Comparison of ENCODE assay signal across 11 cellular contexts in genomic region chr1:33094486-33094885, GRCh38. TPM values are rescaled to one million over a fixed set of nuclear protein-coding genes. Genes with fewer than 3 reads are reported as not detected.
A peak's percentile ranks its signal among the peaks of the same experiment; 100 is the strongest.
DNase-seq lines count a peak whose midpoint lies in the region; ATAC-seq, FAIRE-seq and TF ChIP-seq lines count a peak whose summit lies in the region.
"Had no signal": no experiment of that assay in that cellular context is flagged by ENCODE, and none has a peak within 500 bp of the region (broad histone marks: within the 10 kb centered on the region; RNA-seq: fewer than 3 reads in every experiment).

No MANE protein-coding gene starts in this region.

- no peak overlapping the region for H3K23ac ChIP-seq in mesenchymal stem cell (ENCODE audit: low read length in 2 of 2)

- no peaks in the 10 kb centered on the region for H3K79me2 ChIP-seq in mammary epithelial cell (ENCODE audit: insufficient read depth, low read length)

- ATAC-seq in upper lobe of right lung = no peak

- 88% methylated on average over 9 of the region's 11 CpGs for WGBS in mammary epithelial cell (ENCODE audit: low coverage, missing lambda C conversion rate)
- 87% methylated on average over 11 of the region's 11 CpGs for whole genome bisulfite sequencing in mesenchymal stem cell

- no peak overlapping the region for H3K4me2 ChIP-seq in mammary epithelial cell (ENCODE audit: insufficient read depth, low read depth, low read length)
- H3K4me2 ChIP-seq in mesenchymal stem cell (ENCODE audit: low read length, poor library complexity, severe bottlenecking) = no peak overlapping the region
- H3K4me2 ChIP-seq: GM23338 had no signal

- H2AK5ac ChIP-seq in mesenchymal stem cell (ENCODE audit: low read length, severe bottlenecking) = peak overlapping the region; percentile 34

- no peak overlapping the region for H3K4ac ChIP-seq in mesenchymal stem cell (ENCODE audit: low read depth in 1 of 2, low read length in 2 of 2)

- in situ Hi-C loops in mammary epithelial cell (cut with MboI; ENCODE audit: low sequenced_read_pairs in 2 of 2) = loop anchor here in 1 of 2 donors (25.0 kb wide), 1 partner anchor 157 kb away; no protein-coding TSS in a partner anchor

- FAIRE-seq in H54 (lab: Jason Lieb, UNC) = no peak
- FAIRE-seq: HTR-8/SVneo had no signal

- no peak overlapping the region for H4K8ac ChIP-seq in mesenchymal stem cell (ENCODE audit: low read length)

- H3K79me1 ChIP-seq in mesenchymal stem cell (replicated peaks; ENCODE audit: low read length, poor library complexity, severe bottlenecking) = peaks cover 22% of the 10 kb centered on the region

- no peak overlapping the region for H2BK15ac ChIP-seq in mesenchymal stem cell (ENCODE audit: low read depth, poor library complexity, severe bottlenecking)

- H3K27ac ChIP-seq in mammary epithelial cell (ENCODE audit: insufficient read depth, low read depth, low read length) (no peak overlapping the region), breast epithelium (no peak overlapping the region), KOPT-K1 (ENCODE audit: low read depth, low read length, poor library complexity, severe bottlenecking) (peak overlapping the region; percentile 26), mesenchymal stem cell (ENCODE audit: low read length, poor library complexity, severe bottlenecking) (no peak overlapping the region), upper lobe of right lung (no peak overlapping the region)

- no peaks in the 10 kb centered on the region for H4K20me1 ChIP-seq in mammary epithelial cell (ENCODE audit: insufficient read depth, low read length)

- H3K9me3 ChIP-seq in mammary epithelial cell (replicated peaks; ENCODE audit: insufficient read depth, low read length) = no peaks in the 10 kb centered on the region
- H3K9me3 ChIP-seq in breast epithelium = no peaks in the 10 kb centered on the region
- H3K9me3 ChIP-seq in KOPT-K1 (ENCODE audit: insufficient read depth, low read length, poor library complexity, severe bottlenecking) = no peaks in the 10 kb centered on the region
- H3K9me3 ChIP-seq in mesenchymal stem cell (ENCODE audit: control insufficient read depth, low read length) = no peaks in the 10 kb centered on the region
- H3K9me3 ChIP-seq in upper lobe of right lung = no peaks in the 10 kb centered on the region
- H3K9me3 ChIP-seq: HAP-1 had no signal

- CTCF ChIA-PET in mammary epithelial cell (lab: Charles Lee; ENCODE audit: low non-redundant PET) = no interaction called here

- H2BK120ac ChIP-seq in mesenchymal stem cell (ENCODE audit: low read depth, low read length) = no peak overlapping the region

- H3K36me3 ChIP-seq in mammary epithelial cell (ENCODE audit: insufficient read depth, low read length) (no peaks in the 10 kb centered on the region), breast epithelium (no peaks in the 10 kb centered on the region), KOPT-K1 (ENCODE audit: insufficient read depth, low read length) (no peaks in the 10 kb centered on the region), mesenchymal stem cell (ENCODE audit: control insufficient read depth in 1 of 2, insufficient read depth in 2 of 2, low read depth in 1 of 2, low read length in 2 of 2) (peaks cover 21 to 26% of the 10 kb centered on the region in 2 experiments), upper lobe of right lung (no peaks in the 10 kb centered on the region)
- H3K36me3 ChIP-seq: HAP-1 had no signal

- dilution Hi-C loops in mammary epithelial cell (cut with HindIII; ENCODE audit: low sequenced_read_pairs) = no loop called here

- H3K14ac ChIP-seq in mesenchymal stem cell (ENCODE audit: low read length in 2 of 2) = no peak overlapping the region

- no peak overlapping the region for H3K18ac ChIP-seq in mesenchymal stem cell (ENCODE audit: low read depth in 1 of 2, low read length in 2 of 2)

- H4K91ac ChIP-seq in mesenchymal stem cell (ENCODE audit: low read length) = no peak overlapping the region

- peak overlapping the region; percentile 23 for H2AFZ ChIP-seq in mammary epithelial cell (ENCODE audit: low read depth, low read length)
- H2AFZ ChIP-seq in mesenchymal stem cell (ENCODE audit: low read depth, low read length) = no peak overlapping the region
- H2AFZ ChIP-seq: GM23338 had no signal

- DNase-seq in mammary epithelial cell (no peak), breast epithelium (ENCODE audit: low spot score in 2 of 2) (no peak), mesenchymal stem cell (no peak), ureter (ENCODE audit: low spot score) (peak; percentile 40), H54 (ENCODE audit: insufficient read length, low spot score) (no peak), upper lobe of right lung (no peak)
- DNase-seq: DMS79 had no signal

- intact Hi-C loops in mammary epithelial cell (cut with micrococcal nuclease) = loop anchor here (2.0 kb wide), 1 partner anchor 54 kb away; no protein-coding TSS in a partner anchor
- intact Hi-C loops in breast epithelium (cut with DNase I; ENCODE audit: low total_unique reads) = loop anchor here (10.0 kb wide), 1 partner anchor 160 kb away; no protein-coding TSS in a partner anchor
- intact Hi-C loops in upper lobe of right lung (cut with DNase I) = no loop called here

- H3K9ac ChIP-seq in mammary epithelial cell (ENCODE audit: insufficient read depth, low read length) (no peak overlapping the region), mesenchymal stem cell (ENCODE audit: low read length) (no peak overlapping the region)

- no TSS peak for BruUV-seq in mammary epithelial cell (replicated peaks; lab: Mats Ljungman, UMichigan)

- H2BK5ac ChIP-seq in mesenchymal stem cell (ENCODE audit: low read depth, low read length, poor library complexity, severe bottlenecking) = no peak overlapping the region

- no peak overlapping the region for H3K4me3 ChIP-seq in mammary epithelial cell (replicated peaks in 1 of 3; ENCODE audit: insufficient read depth in 1 of 3, low read depth in 2 of 3, low read length in 3 of 3)
- H3K4me3 ChIP-seq in breast epithelium = no peak overlapping the region
- no peak overlapping the region for H3K4me3 ChIP-seq in mesenchymal stem cell (ENCODE audit: insufficient read depth in 1 of 2, low read depth in 1 of 2, low read length in 2 of 2)
- H3K4me3 ChIP-seq in upper lobe of right lung = no peak overlapping the region
- H3K4me3 ChIP-seq: GM23338, HAP-1 had no signal

- TF ChIP-seq POLR2A in breast epithelium (IDR thresholded peaks at IDR 0.05) (no peak), H54 (IDR thresholded peaks at IDR 0.05; ENCODE audit: low read depth, low read length) (no peak)

- TF ChIP-seq CTCF in mammary epithelial cell (conservative IDR thresholded peaks at IDR 0.05 in 1 of 2, IDR thresholded peaks at IDR 0.05 in 1 of 2; ENCODE audit: extremely low read depth in 1 of 2, insufficient read depth in 1 of 2, low read depth in 1 of 2, low read length in 2 of 2) (no peak), breast epithelium (IDR thresholded peaks at IDR 0.05) (no peak), upper lobe of right lung (IDR thresholded peaks at IDR 0.05) (no peak)

- H2BK12ac ChIP-seq in mesenchymal stem cell (ENCODE audit: low read length in 2 of 2) = peak overlapping the region in 1 of 2 experiments; percentile 61

- no peaks in the 10 kb centered on the region for H3K27me3 ChIP-seq in mammary epithelial cell (ENCODE audit: insufficient read depth, low read length)
- H3K27me3 ChIP-seq in breast epithelium = no peaks in the 10 kb centered on the region
- no peaks in the 10 kb centered on the region for H3K27me3 ChIP-seq in mesenchymal stem cell (ENCODE audit: control insufficient read depth in 1 of 2, insufficient read depth in 1 of 2, low read length in 2 of 2)
- H3K27me3 ChIP-seq in upper lobe of right lung = no peaks in the 10 kb centered on the region

- H3K4me1 ChIP-seq in mammary epithelial cell (ENCODE audit: insufficient read depth, low read length) (peaks cover 26% of the 10 kb centered on the region), breast epithelium (peaks cover 0 to 2% of the 10 kb centered on the region in 2 donors), mesenchymal stem cell (ENCODE audit: control insufficient read depth, insufficient read depth, low read depth, low read length) (peaks cover 40% of the 10 kb centered on the region), upper lobe of right lung (peaks cover 5% of the 10 kb centered on the region)
- H3K4me1 ChIP-seq: HAP-1 had no signal

RNA-seq across cellular contexts. Expression of gene AZIN2, which starts 13.5 kb away (rescaled TPM):
- total RNA-seq in mammary epithelial cell (10 to 100 TPM in 1 of 2 donors, 1 to 10 TPM in 1; 8.3 to 12.5 TPM), breast epithelium (10 to 100 TPM in 1 of 3 donors, 1 to 10 TPM in 2; 1.9 to 11.8 (median 7.9) TPM), ureter (4.6 TPM), upper lobe of right lung (2.3 TPM)
- 3.4 TPM for polyA plus RNA-seq in mammary epithelial cell
- 16.3 TPM for polyA minus RNA-seq in mammary epithelial cell
- 4.2 TPM for polyA plus RNA-seq in mesenchymal stem cell (2013, experiment 1 of 2)
- polyA plus RNA-seq in mesenchymal stem cell (2013, experiment 2 of 2) = 3.2 TPM

RNA-seq across cellular contexts. Expression of gene AK2, which starts 57.8 kb away (rescaled TPM):
- total RNA-seq in mammary epithelial cell (100 to 1,000 TPM; 157 to 217 TPM), breast epithelium (100 to 1,000 TPM; 124 to 483 (median 280) TPM), ureter (203 TPM), upper lobe of right lung (106 TPM)
- polyA plus RNA-seq in mammary epithelial cell = 221 TPM
- polyA minus RNA-seq in mammary epithelial cell = 146 TPM
- 81.3 TPM for polyA plus RNA-seq in mesenchymal stem cell (2013, experiment 1 of 2)
- 82.4 TPM for polyA plus RNA-seq in mesenchymal stem cell (2013, experiment 2 of 2)
